ENCODE assay signal across 12 cellular contexts in the genomic region with DNA sequence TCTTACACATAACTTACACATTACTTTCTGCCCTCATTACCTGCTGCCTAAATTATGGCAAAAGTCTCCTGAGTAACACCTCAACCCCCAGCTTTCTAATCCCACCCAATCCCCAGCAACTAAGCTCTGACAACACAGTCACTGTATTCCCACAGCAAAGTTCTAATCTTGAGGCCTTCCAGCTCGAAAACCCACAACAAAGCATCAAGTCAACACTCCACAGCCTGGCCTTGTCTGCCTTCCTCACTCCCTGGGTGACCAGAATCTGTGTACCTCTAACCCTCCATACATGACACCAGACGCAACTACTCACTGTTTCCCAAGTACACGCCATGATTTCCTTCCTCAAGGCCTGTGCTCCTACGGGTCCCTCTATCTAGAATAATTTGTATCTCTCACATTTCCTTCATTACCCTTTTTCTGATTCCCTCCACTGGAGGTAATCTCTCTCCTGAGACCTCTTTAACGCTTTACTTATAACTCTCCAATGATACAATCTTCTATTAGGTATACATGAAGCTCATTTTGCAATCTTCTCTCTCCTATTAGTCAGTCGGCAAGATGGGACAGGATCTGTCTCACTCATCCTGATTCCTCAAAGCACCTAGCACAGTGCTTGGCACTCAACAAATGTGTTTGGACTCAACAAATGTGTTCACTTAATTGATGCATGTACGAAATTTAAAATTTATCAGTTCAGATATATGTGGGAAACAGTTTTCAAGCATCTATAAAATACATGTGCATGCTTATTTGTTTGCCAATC.
A peak's percentile ranks its signal among the peaks of the same experiment; 100 is the strongest.
DNase-seq lines count a peak whose midpoint lies in the region; ATAC-seq, FAIRE-seq and TF ChIP-seq lines count a peak whose summit lies in the region.
"Had no signal": no experiment of that assay in that cellular context is flagged by ENCODE, and none has a peak within 500 bp of the region (broad histone marks: within the 10 kb centered on the region; RNA-seq: fewer than 3 reads in every experiment).

No MANE protein-coding gene starts in this region.

- H3K4me1 Mint-ChIP-seq in CD4-positive, CD25-positive, alpha-beta regulatory T cell = peaks cover 43 to 73% (median 60%) of the 10 kb centered on the region in 4 donors
- peaks cover 49% of the 10 kb centered on the region for H3K4me1 Mint-ChIP-seq in activated T-helper 17 cell treated with anti-CD3 and anti-CD28 coated beads, Interleukin-2, amount 50 U/mL, for 72 hours

- peak overlapping the region; percentile 39 to 93 (median 85) for H3K27ac Mint-ChIP-seq in CD4-positive, CD25-positive, alpha-beta regulatory T cell
- H3K27ac Mint-ChIP-seq in activated T-helper 17 cell treated with anti-CD3 and anti-CD28 coated beads, Interleukin-2, amount 50 U/mL, for 72 hours = peak overlapping the region; percentile 4

- peak overlapping the region; percentile 56 for H3K4me2 ChIP-seq in keratinocyte (ENCODE audit: control insufficient read depth, extremely low read depth, insufficient read depth, low read depth, low read length)

- dilution Hi-C loops in keratinocyte (cut with MboI; ENCODE audit: extremely low pct_ligation_motif_present, low sequenced_read_pairs) = no loop called here

- H3K27me3 Mint-ChIP-seq in CD4-positive, CD25-positive, alpha-beta regulatory T cell = no peaks in the 10 kb centered on the region
- H3K27me3 Mint-ChIP-seq in activated T-helper 17 cell treated with anti-CD3 and anti-CD28 coated beads, Interleukin-2, amount 50 U/mL, for 72 hours = no peaks in the 10 kb centered on the region

- peaks cover 41% of the 10 kb centered on the region for H3K79me2 ChIP-seq in keratinocyte (ENCODE audit: control insufficient read depth, insufficient read depth, low read length)

- peaks cover 21% of the 10 kb centered on the region for H3K36me3 Mint-ChIP-seq in CD4-positive, CD25-positive, alpha-beta regulatory T cell
- no peaks in the 10 kb centered on the region for H3K36me3 Mint-ChIP-seq in activated T-helper 17 cell treated with anti-CD3 and anti-CD28 coated beads, Interleukin-2, amount 50 U/mL, for 72 hours (ENCODE audit: low read depth)

- peaks cover 15% of the 10 kb centered on the region for H3K4me1 ChIP-seq in CD4-positive, CD25-positive, alpha-beta regulatory T cell (ENCODE audit: control insufficient read depth, insufficient read depth, low read length, poor library complexity, severe bottlenecking)
- H3K4me1 ChIP-seq in keratinocyte (ENCODE audit: control insufficient read depth, extremely low read depth, insufficient read depth, low read length) = peaks cover 57% of the 10 kb centered on the region
- H3K4me1 ChIP-seq: prostate gland had no signal

- H3K27me3 ChIP-seq in CD4-positive, CD25-positive, alpha-beta regulatory T cell (ENCODE audit: control insufficient read depth, insufficient read depth, low read length) = no peaks in the 10 kb centered on the region
- no peaks in the 10 kb centered on the region for H3K27me3 ChIP-seq in keratinocyte (ENCODE audit: control insufficient read depth, extremely low read depth, insufficient read depth, low read length)

- no peaks in the 10 kb centered on the region for H4K20me1 ChIP-seq in keratinocyte (ENCODE audit: control insufficient read depth, extremely low read depth, insufficient read depth, low read length)

- H3K9me1 ChIP-seq in keratinocyte (ENCODE audit: control insufficient read depth, extremely low read depth, insufficient read depth, low read length) = no peaks in the 10 kb centered on the region

- TF ChIP-seq CTCF in D721Med (IDR thresholded peaks at IDR 0.05; ENCODE audit: insufficient read depth, missing control alignments) (no peak), keratinocyte (optimal IDR thresholded peaks at IDR 0.05 in 1 of 3, IDR thresholded peaks at IDR 0.05 in 1 of 3, conservative IDR thresholded peaks at IDR 0.05 in 1 of 3; ENCODE audit: extremely low read depth in 1 of 3, insufficient read depth in 2 of 3, low read length in 3 of 3) (no peak)

- no peak for ATAC-seq in CD4-positive, CD25-positive, alpha-beta regulatory T cell (ENCODE audit: low read depth in 2 of 2)
- ATAC-seq in activated T-helper 17 cell treated with anti-CD3 and anti-CD28 coated beads, Interleukin-2, amount 50 U/mL, for 72 hours (replicated peaks) = no peak
- ATAC-seq in HG03354 (IDR thresholded peaks at IDR 0.05; ENCODE audit: poor library complexity, severe bottlenecking, unreplicated experiment) = no peak

- peaks cover 0 to 2% (median 0%) of the 10 kb centered on the region in 7 donors for H3K9me3 Mint-ChIP-seq in CD4-positive, CD25-positive, alpha-beta regulatory T cell
- H3K9me3 Mint-ChIP-seq in activated T-helper 17 cell treated with anti-CD3 and anti-CD28 coated beads, Interleukin-2, amount 50 U/mL, for 72 hours = no peaks in the 10 kb centered on the region

- H2AFZ ChIP-seq in keratinocyte (ENCODE audit: control insufficient read depth, low read length) = no peak overlapping the region

- H3K4me3 Mint-ChIP-seq in CD4-positive, CD25-positive, alpha-beta regulatory T cell = peak overlapping the region; percentile 1 to 77 (median 62)
- peak overlapping the region; percentile 48 for H3K4me3 Mint-ChIP-seq in activated T-helper 17 cell treated with anti-CD3 and anti-CD28 coated beads, Interleukin-2, amount 50 U/mL, for 72 hours

- H3K27ac ChIP-seq in CD4-positive, CD25-positive, alpha-beta regulatory T cell (ENCODE audit: insufficient read depth, low read length, poor library complexity, severe bottlenecking) = peak overlapping the region; percentile 1
- H3K27ac ChIP-seq in keratinocyte (ENCODE audit: control insufficient read depth, insufficient read depth, low read length) = peak overlapping the region; percentile 68
- H3K27ac ChIP-seq: prostate gland had no signal

- DNase-seq in CD4-positive, CD25-positive, alpha-beta regulatory T cell = no peak
- DNase-seq in D721Med (ENCODE audit: insufficient read length, low spot score) = no peak
- no peak for DNase-seq in keratinocyte (ENCODE audit: low read depth, low spot score)
- DNase-seq in GDM1 (lab: John Stamatoyannopoulos, UW) = no peak
- DNase-seq in central memory CD4-positive, alpha-beta T cell = no peak
- DNase-seq: activated CD4-positive, alpha-beta T cell treated with anti-CD3 and anti-CD28 coated beads for 48 hours; NCI-H2029 treated with DMSO at 0.1 percent for 48 hours had no signal

- H3K4me3 ChIP-seq in CD4-positive, CD25-positive, alpha-beta regulatory T cell (ENCODE audit: low read depth, low read length) = peak overlapping the region; percentile 79
- H3K4me3 ChIP-seq in keratinocyte (ENCODE audit: control insufficient read depth in 2 of 3, extremely low read depth in 1 of 3, insufficient read depth in 2 of 3, low read depth in 1 of 3, low read length in 3 of 3) = no peak overlapping the region
- H3K4me3 ChIP-seq: prostate gland had no signal

- peak; percentile 86 for FAIRE-seq in D721Med (lab: Jason Lieb, UNC)
- peak; percentile 79 for FAIRE-seq in keratinocyte (lab: Jason Lieb, UNC)
- FAIRE-seq: endothelial cell of umbilical vein, RCC 7860 had no signal

- no peaks in the 10 kb centered on the region for H3K36me3 ChIP-seq in CD4-positive, CD25-positive, alpha-beta regulatory T cell (ENCODE audit: control insufficient read depth, insufficient read depth, low read length)
- no peaks in the 10 kb centered on the region for H3K36me3 ChIP-seq in keratinocyte (ENCODE audit: control insufficient read depth in 2 of 2, extremely low read depth in 1 of 2, insufficient read depth in 2 of 2, low read length in 2 of 2)
- H3K36me3 ChIP-seq: prostate gland had no signal

- H3K9ac ChIP-seq in keratinocyte (ENCODE audit: control insufficient read depth, extremely low read depth, insufficient read depth, low read length) = no peak overlapping the region

- no peaks in the 10 kb centered on the region for H3K9me3 ChIP-seq in CD4-positive, CD25-positive, alpha-beta regulatory T cell (ENCODE audit: control insufficient read depth in 2 of 2, low read length in 2 of 2)
- H3K9me3 ChIP-seq in keratinocyte (ENCODE audit: control insufficient read depth, low read depth, low read length) = peaks cover 2% of the 10 kb centered on the region
- H3K9me3 ChIP-seq: prostate gland had no signal
